ENCODE assay signal across 1 cellular context in genomic region chr7:123581162-123581459, GRCh38.
TF ChIP-seq lines count a peak whose summit lies in the region.

No MANE protein-coding gene starts in this region.

TF ChIP-seq in SK-N-SH, 30 proteins besides CTCF, POLR2A, EP300 and RAD21 (continued from another document):
- no peak for TF ChIP-seq RFX5 (IDR thresholded peaks at IDR 0.05; ENCODE audit: low read length)
- no peak for TF ChIP-seq ELF1 (IDR thresholded peaks at IDR 0.05)
- no peak for TF ChIP-seq FOXJ3 (CRISPR knock-in tag; IDR thresholded peaks at IDR 0.05)
- TF ChIP-seq TCF12 (IDR thresholded peaks at IDR 0.05), result no peak
- no peak for TF ChIP-seq USF2 (IDR thresholded peaks at IDR 0.05; ENCODE audit: borderline replicate concordance, low read depth, low read length)
